1 cellular context compared by ENCODE assay signal in genomic region chr17:72970794-72971512, GRCh38.
TF ChIP-seq lines count a peak whose summit lies in the region.

No MANE protein-coding gene starts in this region.

TF ChIP-seq in neural cell, 6 proteins besides CTCF, POLR2A, EP300 and RAD21 (continued from another document):
- TF ChIP-seq SMC3 (conservative IDR thresholded peaks at IDR 0.05; ENCODE audit: poor library complexity), result no peak
